Comparison of ENCODE assay signal across 16 cellular contexts in genomic region chr6:110331816-110332215, GRCh38. TPM values are rescaled to one million over a fixed set of nuclear protein-coding genes. Genes with fewer than 3 reads are reported as not detected.
DNase-seq lines count a peak whose midpoint lies in the region; ATAC-seq, FAIRE-seq and TF ChIP-seq lines count a peak whose summit lies in the region.
"Had no signal": no experiment of that assay in that cellular context is flagged by ENCODE, and none has a peak within 500 bp of the region (broad histone marks: within the 10 kb centered on the region; RNA-seq: fewer than 3 reads in every experiment).

No MANE protein-coding gene starts in this region.

- H3K9me3 Mint-ChIP-seq in activated CD8-positive, alpha-beta T cell treated with anti-CD3 and anti-CD28 coated beads for 36 hours: no peaks in the 10 kb centered on the region
- H3K9me3 Mint-ChIP-seq: activated naive CD4-positive, alpha-beta T cell treated with anti-CD3 and anti-CD28 coated beads, Interleukin-2, amount 50 U/mL, for 72 hours; stimulated activated effector memory CD8-positive, alpha-beta T cell treated with anti-CD3 and anti-CD28 coated beads, Interleukin-12 subunit alpha, Interleukin-12 subunit beta, amount 100 ng/mL, for 72 hours had no signal

- H3K36me3 Mint-ChIP-seq in activated CD8-positive, alpha-beta T cell treated with anti-CD3 and anti-CD28 coated beads for 36 hours (ENCODE audit: low read depth): no peaks in the 10 kb centered on the region
- H3K36me3 Mint-ChIP-seq: activated CD8-positive, alpha-beta memory T cell treated with anti-CD3 and anti-CD28 coated beads, Interleukin-2, amount 10 ng/mL, durations not matched to agents 7 days and 5 days; activated naive CD4-positive, alpha-beta T cell treated with anti-CD3 and anti-CD28 coated beads, Interleukin-2, amount 50 U/mL, for 72 hours; stimulated activated effector memory CD8-positive, alpha-beta T cell treated with anti-CD3 and anti-CD28 coated beads, Interleukin-12 subunit alpha, Interleukin-12 subunit beta, amount 100 ng/mL, for 72 hours had no signal

- FAIRE-seq in D721Med (lab: Jason Lieb, UNC): no peak

- dilution Hi-C loops in mammary epithelial cell (cut with HindIII; ENCODE audit: low sequenced_read_pairs): no loop called here

- WGBS in esophagus muscularis mucosa: 22% methylated on average over 4 of the region's 4 CpGs
- WGBS in mammary epithelial cell (ENCODE audit: low coverage, missing lambda C conversion rate): 79% methylated on average over 4 of the region's 4 CpGs

- no peak overlapping the region for H3K27ac Mint-ChIP-seq in activated CD8-positive, alpha-beta T cell treated with anti-CD3 and anti-CD28 coated beads for 36 hours
- H3K27ac Mint-ChIP-seq: activated CD8-positive, alpha-beta memory T cell treated with anti-CD3 and anti-CD28 coated beads, Interleukin-2, amount 10 ng/mL, durations not matched to agents 7 days and 5 days; activated naive CD4-positive, alpha-beta T cell treated with anti-CD3 and anti-CD28 coated beads, Interleukin-2, amount 50 U/mL, for 72 hours; stimulated activated effector memory CD8-positive, alpha-beta T cell treated with anti-CD3 and anti-CD28 coated beads, Interleukin-12 subunit alpha, Interleukin-12 subunit beta, amount 100 ng/mL, for 72 hours had no signal

- H3K27me3 ChIP-seq in esophagus muscularis mucosa: no peaks in the 10 kb centered on the region
- H3K27me3 ChIP-seq in mammary epithelial cell (ENCODE audit: insufficient read depth, low read length): no peaks in the 10 kb centered on the region

- no peak for TF ChIP-seq CTCF in D721Med (IDR thresholded peaks at IDR 0.05; ENCODE audit: insufficient read depth, missing control alignments)
- no peak for TF ChIP-seq CTCF in esophagus muscularis mucosa (IDR thresholded peaks at IDR 0.05)
- no peak for TF ChIP-seq CTCF in activated CD8-positive, alpha-beta T cell treated with anti-CD3 and anti-CD28 coated beads for 36 hours (IDR thresholded peaks at IDR 0.05)
- no peak for TF ChIP-seq CTCF in mammary epithelial cell (conservative IDR thresholded peaks at IDR 0.05 in 1 of 2, IDR thresholded peaks at IDR 0.05 in 1 of 2; ENCODE audit: extremely low read depth in 1 of 2, insufficient read depth in 1 of 2, low read depth in 1 of 2, low read length in 2 of 2)

- no peak overlapping the region for H3K9ac ChIP-seq in mammary epithelial cell (ENCODE audit: insufficient read depth, low read length)

- ATAC-seq in activated CD8-positive, alpha-beta T cell treated with anti-CD3 and anti-CD28 coated beads for 36 hours: no peak
- ATAC-seq: activated CD8-positive, alpha-beta memory T cell treated with anti-CD3 and anti-CD28 coated beads, Interleukin-2, amount 10 ng/mL, durations not matched to agents 7 days and 5 days had no signal

- no TSS peak for BruUV-seq in mammary epithelial cell (replicated peaks; lab: Mats Ljungman, UMichigan)

- CTCF ChIA-PET in activated CD8-positive, alpha-beta T cell treated with anti-CD3 and anti-CD28 coated beads for 36 hours (lab: Charles Lee): no interaction called here
- CTCF ChIA-PET in mammary epithelial cell (lab: Charles Lee; ENCODE audit: low non-redundant PET): no interaction called here

- no peak overlapping the region for H3K4me3 ChIP-seq in esophagus muscularis mucosa
- H3K4me3 ChIP-seq in mammary epithelial cell (replicated peaks in 1 of 3; ENCODE audit: insufficient read depth in 1 of 3, low read depth in 2 of 3, low read length in 3 of 3): no peak overlapping the region
- H3K4me3 ChIP-seq: prostate gland had no signal

- peaks cover 4% of the 10 kb centered on the region for H3K27me3 Mint-ChIP-seq in activated CD8-positive, alpha-beta T cell treated with anti-CD3 and anti-CD28 coated beads for 36 hours

- no peak overlapping the region for H3K4me3 Mint-ChIP-seq in activated CD8-positive, alpha-beta T cell treated with anti-CD3 and anti-CD28 coated beads for 36 hours
- H3K4me3 Mint-ChIP-seq: activated CD8-positive, alpha-beta memory T cell treated with anti-CD3 and anti-CD28 coated beads, Interleukin-2, amount 10 ng/mL, durations not matched to agents 7 days and 5 days; stimulated activated effector memory CD8-positive, alpha-beta T cell treated with anti-CD3 and anti-CD28 coated beads, Interleukin-12 subunit alpha, Interleukin-12 subunit beta, amount 100 ng/mL, for 72 hours had no signal

- in situ Hi-C loops in mammary epithelial cell (cut with MboI; ENCODE audit: low sequenced_read_pairs in 2 of 2): no loop called here

- TF ChIP-seq EP300 in esophagus muscularis mucosa (IDR thresholded peaks at IDR 0.05): no peak

- intact Hi-C loops in esophagus muscularis mucosa (cut with DNase I): no loop called here
- intact Hi-C loops in activated CD8-positive, alpha-beta T cell treated with anti-CD3 and anti-CD28 coated beads for 36 hours (cut with micrococcal nuclease): no loop called here
- intact Hi-C loops in mammary epithelial cell (cut with micrococcal nuclease): no loop called here

- no peaks in the 10 kb centered on the region for H3K9me3 ChIP-seq in esophagus muscularis mucosa
- H3K9me3 ChIP-seq in mammary epithelial cell (replicated peaks; ENCODE audit: insufficient read depth, low read length): no peaks in the 10 kb centered on the region
- H3K9me3 ChIP-seq: prostate gland had no signal

- no peak overlapping the region for H3K4me2 ChIP-seq in mammary epithelial cell (ENCODE audit: insufficient read depth, low read depth, low read length)

- peaks cover 9% of the 10 kb centered on the region for H3K4me1 Mint-ChIP-seq in activated CD8-positive, alpha-beta T cell treated with anti-CD3 and anti-CD28 coated beads for 36 hours (ENCODE audit: low read depth)
- H3K4me1 Mint-ChIP-seq: activated CD8-positive, alpha-beta memory T cell treated with anti-CD3 and anti-CD28 coated beads, Interleukin-2, amount 10 ng/mL, durations not matched to agents 7 days and 5 days; stimulated activated effector memory CD8-positive, alpha-beta T cell treated with anti-CD3 and anti-CD28 coated beads, Interleukin-12 subunit alpha, Interleukin-12 subunit beta, amount 100 ng/mL, for 72 hours had no signal

- peak; percentile 42 for DNase-seq in D721Med (ENCODE audit: insufficient read length, low spot score)
- peak; percentile 94 for DNase-seq in NCI-H2171 treated with DMSO at 0.1 percent for 48 hours (lab: John Stamatoyannopoulos, UW)
- no peak for DNase-seq in esophagus muscularis mucosa (ENCODE audit: extremely low spot score)
- peak; percentile 44 for DNase-seq in occipital lobe (lab: John Stamatoyannopoulos, UW)
- DNase-seq in COLO829 (ENCODE audit: low spot score): no peak
- DNase-seq in activated CD8-positive, alpha-beta T cell treated with anti-CD3 and anti-CD28 coated beads for 36 hours: no peak
- no peak for DNase-seq in mammary epithelial cell
- no peak for DNase-seq in mesenteric fat pad (ENCODE audit: low spot score)
- DNase-seq: activated CD8-positive, alpha-beta memory T cell treated with anti-CD3 and anti-CD28 coated beads, Interleukin-2, amount 10 ng/mL, durations not matched to agents 7 days and 5 days; EL; RPMI8226 had no signal

- H3K79me2 ChIP-seq in mammary epithelial cell (ENCODE audit: insufficient read depth, low read length): no peaks in the 10 kb centered on the region

- no peaks in the 10 kb centered on the region for H4K20me1 ChIP-seq in mammary epithelial cell (ENCODE audit: insufficient read depth, low read length)

- peaks cover 10 to 86% (median 82%) of the 10 kb centered on the region in 4 donors for H3K4me1 ChIP-seq in esophagus muscularis mucosa
- H3K4me1 ChIP-seq in mammary epithelial cell (ENCODE audit: insufficient read depth, low read length): peaks cover 6% of the 10 kb centered on the region
- H3K4me1 ChIP-seq: prostate gland had no signal

- POLR2A ChIA-PET in activated CD8-positive, alpha-beta T cell treated with anti-CD3 and anti-CD28 coated beads for 36 hours (lab: Charles Lee): no interaction called here

- TF ChIP-seq POLR2A in esophagus muscularis mucosa (IDR thresholded peaks at IDR 0.05; ENCODE audit: low read depth): no peak

- H3K36me3 ChIP-seq in esophagus muscularis mucosa (no peaks in the 10 kb centered on the region), mammary epithelial cell (ENCODE audit: insufficient read depth, low read length) (no peaks in the 10 kb centered on the region)
- H3K36me3 ChIP-seq: prostate gland had no signal

- H3K27ac ChIP-seq in esophagus muscularis mucosa (replicated peaks in 1 of 4): peak overlapping the region; percentile 83 to 89 (median 84)
- H3K27ac ChIP-seq in mammary epithelial cell (ENCODE audit: insufficient read depth, low read depth, low read length): no peak overlapping the region
- H3K27ac ChIP-seq: HL-60, prostate gland had no signal

- H2AFZ ChIP-seq in mammary epithelial cell (ENCODE audit: low read depth, low read length): no peak overlapping the region

RNA-seq across cellular contexts. Expression of gene METTL24, which starts 26.3 kb away (rescaled TPM):
- total RNA-seq in esophagus muscularis mucosa (10 to 100 TPM; 16.9 to 32.8 (median 23.5) TPM), occipital lobe (2.5 TPM), mammary epithelial cell (not detected), mesenteric fat pad (1.2 TPM)
- not detected for total RNA-seq in activated CD8-positive, alpha-beta T cell treated with anti-CD3 and anti-CD28 coated beads for 36 hours
- not detected for polyA plus RNA-seq in mammary epithelial cell
- polyA minus RNA-seq in mammary epithelial cell: not detected
- total RNA-seq: activated CD8-positive, alpha-beta memory T cell treated with anti-CD3 and anti-CD28 coated beads, Interleukin-2, amount 10 ng/mL, durations not matched to agents 7 days and 5 days; activated naive CD4-positive, alpha-beta T cell treated with anti-CD3 and anti-CD28 coated beads, Interleukin-2, amount 50 U/mL, for 72 hours; LHCN-M2 had no signal

Comparison
In these comparisons a context has a peak if more than half of its experiments do, and no peak if none do; other contexts are left out.
1. DNase-seq: peak in D721Med (single experiment), NCI-H2171 treated with DMSO at 0.1 percent for 48 hours (single experiment) and occipital lobe (single experiment); none in esophagus muscularis mucosa (single experiment), COLO829 (single experiment), activated CD8-positive, alpha-beta T cell treated with anti-CD3 and anti-CD28 coated beads for 36 hours (single experiment), mammary epithelial cell (single experiment) and mesenteric fat pad (single experiment).